10 cellular contexts compared by ENCODE assay signal in the genomic region with DNA sequence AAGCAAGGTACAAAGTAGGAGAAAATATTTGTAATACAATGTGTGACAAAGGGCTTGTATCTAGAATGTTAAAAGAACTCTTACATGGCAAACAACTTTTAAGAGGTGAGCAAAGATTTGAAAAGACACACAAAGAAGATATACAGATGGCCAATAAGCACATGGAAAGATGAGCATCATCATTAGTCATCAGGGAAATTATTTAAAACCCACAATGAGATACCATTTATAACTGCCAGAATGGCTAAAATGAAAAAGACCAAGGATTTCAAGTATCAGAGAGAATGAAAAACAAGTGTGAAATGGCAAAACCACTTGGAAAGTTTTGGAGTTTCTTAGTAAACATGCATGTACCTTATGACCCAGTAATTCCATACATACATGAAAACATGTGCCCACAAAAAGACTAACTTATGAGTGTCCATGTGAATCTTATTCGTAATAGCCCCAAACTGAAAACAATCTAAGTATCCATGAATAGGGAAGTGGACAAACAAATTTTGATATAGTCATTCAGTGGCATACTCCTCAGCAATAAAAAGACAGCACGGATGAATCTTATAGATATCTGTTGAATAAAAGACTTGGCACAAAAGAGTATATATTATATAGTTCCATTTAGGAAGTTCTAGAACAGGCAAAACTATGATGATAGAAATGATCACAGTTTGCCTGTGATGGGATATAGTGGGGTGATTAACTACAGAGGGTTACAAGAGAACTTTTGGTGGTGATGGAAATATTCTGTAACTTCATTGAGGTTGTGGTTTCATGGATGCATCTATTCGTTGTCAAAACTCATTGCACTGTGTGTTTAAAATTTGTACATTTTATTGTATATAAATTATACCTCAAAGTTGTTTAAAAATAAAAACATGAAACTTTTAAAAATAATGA.
DNase-seq lines count a peak whose midpoint lies in the region; ATAC-seq, FAIRE-seq and TF ChIP-seq lines count a peak whose summit lies in the region.
"Had no signal": no experiment of that assay in that cellular context is flagged by ENCODE, and none has a peak within 500 bp of the region (broad histone marks: within the 10 kb centered on the region; RNA-seq: fewer than 3 reads in every experiment).

No MANE protein-coding gene starts in this region.

- no peak overlapping the region for H2AFZ ChIP-seq in HepG2 (ENCODE audit: low read length)

- peak overlapping the region; percentile 13 for H3K4me3 Mint-ChIP-seq in activated T-helper 1 cell treated with anti-CD3 and anti-CD28 coated beads, Interleukin-12 subunit alpha, Interleukin-12 subunit beta, Interleukin-2, Interleukin-4 antibody, amounts not matched to agents 30 ng/mL and 10 ng/mL and 1 ng/mL, durations not matched to agents 14 hours and 24 hours and 36 hours

- ATAC-seq in right lobe of liver (no peak), HepG2 (no peak), upper lobe of right lung (no peak)

- DNase-seq in right lobe of liver (no peak), HepG2 (ENCODE audit: low spot score) (no peak), upper lobe of right lung (no peak), SW 1271 (lab: John Stamatoyannopoulos, UW) (no peak), iPS-NIHi11 (ENCODE audit: low spot score) (no peak), NCI-H146 treated with DMSO at 0.1 percent for 48 hours (lab: John Stamatoyannopoulos, UW; ENCODE audit: unreplicated experiment) (no peak)
- no peak for DNase-seq in activated T-helper 1 cell treated with anti-CD3 and anti-CD28 coated beads, Interleukin-12 subunit alpha, Interleukin-12 subunit beta, Interleukin-2, Interleukin-4 antibody, amounts not matched to agents 30 ng/mL and 10 ng/mL and 1 ng/mL, durations not matched to agents 14 hours and 24 hours and 36 hours (ENCODE audit: low spot score)
- DNase-seq: NCI-H2081 treated with DMSO at 0.1 percent for 48 hours had no signal

- H3K27me3 ChIP-seq in right lobe of liver (no peaks in the 10 kb centered on the region), HepG2 (ENCODE audit: control insufficient read depth in 1 of 2, insufficient read depth in 2 of 2, low read length in 2 of 2) (no peaks in the 10 kb centered on the region; a peak in 1 of 5 replicates), upper lobe of right lung (no peaks in the 10 kb centered on the region)
- H3K27me3 ChIP-seq: BLaER1 treated with 17β-estradiol and CSF1 and Interleukin-3, amounts not matched to agents 10 nM and 100 nM had no signal

- H3K9me3 Mint-ChIP-seq in activated T-helper 1 cell treated with anti-CD3 and anti-CD28 coated beads, Interleukin-12 subunit alpha, Interleukin-12 subunit beta, Interleukin-2, Interleukin-4 antibody, amounts not matched to agents 30 ng/mL and 10 ng/mL and 1 ng/mL, durations not matched to agents 14 hours and 24 hours and 36 hours, result no peaks in the 10 kb centered on the region

- no peak overlapping the region for H3K9ac ChIP-seq in HepG2 (ENCODE audit: insufficient read depth, low read depth, low read length)
- H3K9ac ChIP-seq: BLaER1 treated with 17β-estradiol and CSF1 and Interleukin-3, amounts not matched to agents 10 nM and 100 nM had no signal

- no TSS peak for BruUV-seq in HepG2 (replicated peaks; lab: Mats Ljungman, UMichigan)

- no peaks in the 10 kb centered on the region for H4K20me1 ChIP-seq in HepG2 (ENCODE audit: insufficient read depth, low read length)
- H4K20me1 ChIP-seq: BLaER1 treated with 17β-estradiol and CSF1 and Interleukin-3, amounts not matched to agents 10 nM and 100 nM had no signal

- peaks cover 4% of the 10 kb centered on the region for H3K27me3 Mint-ChIP-seq in activated T-helper 1 cell treated with anti-CD3 and anti-CD28 coated beads, Interleukin-12 subunit alpha, Interleukin-12 subunit beta, Interleukin-2, Interleukin-4 antibody, amounts not matched to agents 30 ng/mL and 10 ng/mL and 1 ng/mL, durations not matched to agents 14 hours and 24 hours and 36 hours (ENCODE audit: insufficient read depth)

- H3K4me1 Mint-ChIP-seq in activated T-helper 1 cell treated with anti-CD3 and anti-CD28 coated beads, Interleukin-12 subunit alpha, Interleukin-12 subunit beta, Interleukin-2, Interleukin-4 antibody, amounts not matched to agents 30 ng/mL and 10 ng/mL and 1 ng/mL, durations not matched to agents 14 hours and 24 hours and 36 hours (ENCODE audit: low read depth), result peaks cover 16% of the 10 kb centered on the region

- TF ChIP-seq CTCF in right lobe of liver (IDR thresholded peaks at IDR 0.05), result no peak
- no peak for TF ChIP-seq CTCF in HepG2 (CRISPR knock-in tag; IDR thresholded peaks at IDR 0.05)
- no peak for TF ChIP-seq CTCF in upper lobe of right lung (IDR thresholded peaks at IDR 0.05)

- CTCF ChIA-PET in HepG2 (lab: Yijun Ruan, JAX; ENCODE audit: low intra/inter-chr PET ratio, low total read pairs), result no interaction called here

- intact Hi-C loops in right lobe of liver (cut with DNase I), result no loop called here
- intact Hi-C loops in HepG2 (cut with micrococcal nuclease; ENCODE audit: unreplicated experiment), result no loop called here
- intact Hi-C loops in activated T-helper 1 cell treated with anti-CD3 and anti-CD28 coated beads, Interleukin-12 subunit alpha, Interleukin-12 subunit beta, Interleukin-2, Interleukin-4 antibody, amounts not matched to agents 30 ng/mL and 10 ng/mL and 1 ng/mL, durations not matched to agents 14 hours and 24 hours and 36 hours (cut with micrococcal nuclease), result loop anchor here (1.0 to 10.0 kb wide), 5 partner anchors 17 to 935 kb away; a partner anchor contains a TSS
- intact Hi-C loops in upper lobe of right lung (cut with DNase I), result no loop called here

- in situ Hi-C loops in HepG2 (cut with HindIII; ENCODE audit: extremely low pct_ligation_motif_present, low pct_unique_long_range_greater_than_20kb), result no loop called here

- WGBS in right lobe of liver (ENCODE audit: insufficient coverage, low coverage, low lambda C conversion rate, missing lambda C conversion rate), result 68% methylated on average over 3 of the region's 3 CpGs
- WGBS in HepG2 (ENCODE audit: low lambda C conversion rate), result 94% methylated on average over 3 of the region's 3 CpGs

- H3K9me3 ChIP-seq in right lobe of liver (no peaks in the 10 kb centered on the region), HepG2 (ENCODE audit: low read length) (no peaks in the 10 kb centered on the region), upper lobe of right lung (no peaks in the 10 kb centered on the region)

- TF ChIP-seq POLR2A in right lobe of liver (IDR thresholded peaks at IDR 0.05), result no peak
- TF ChIP-seq POLR2A in HepG2 (IDR thresholded peaks at IDR 0.05; ENCODE audit: insufficient read depth in 1 of 2, low read depth in 2 of 2, low read length in 2 of 2), result no peak

- POLR2A ChIA-PET in HepG2 (lab: Yijun Ruan, JAX), result no interaction called here

- H3K27ac ChIP-seq in right lobe of liver (peak overlapping the region in 2 of 3 donors; percentile 7 to 24), HepG2 (ENCODE audit: extremely low read length, insufficient read depth, low read length) (no peak overlapping the region), upper lobe of right lung (peak overlapping the region; percentile 47)
- H3K27ac ChIP-seq: BLaER1 treated with 17β-estradiol and CSF1 and Interleukin-3, amounts not matched to agents 10 nM and 100 nM had no signal

- FAIRE-seq in HepG2 (lab: Jason Lieb, UNC) (no peak), islet of Langerhans (lab: Jason Lieb, UNC) (peak; percentile 33)

- H3K79me2 ChIP-seq in HepG2 (ENCODE audit: insufficient read depth, low read length), result no peaks in the 10 kb centered on the region

- H3K27ac Mint-ChIP-seq in activated T-helper 1 cell treated with anti-CD3 and anti-CD28 coated beads, Interleukin-12 subunit alpha, Interleukin-12 subunit beta, Interleukin-2, Interleukin-4 antibody, amounts not matched to agents 30 ng/mL and 10 ng/mL and 1 ng/mL, durations not matched to agents 14 hours and 24 hours and 36 hours, result peak overlapping the region; percentile 65

- no peaks in the 10 kb centered on the region for H3K36me3 ChIP-seq in right lobe of liver
- H3K36me3 ChIP-seq in HepG2 (replicated peaks in 1 of 2; ENCODE audit: control insufficient read depth in 1 of 2, insufficient read depth in 2 of 2, low read length in 2 of 2), result no peaks in the 10 kb centered on the region
- no peaks in the 10 kb centered on the region for H3K36me3 ChIP-seq in upper lobe of right lung

- H3K36me3 Mint-ChIP-seq in activated T-helper 1 cell treated with anti-CD3 and anti-CD28 coated beads, Interleukin-12 subunit alpha, Interleukin-12 subunit beta, Interleukin-2, Interleukin-4 antibody, amounts not matched to agents 30 ng/mL and 10 ng/mL and 1 ng/mL, durations not matched to agents 14 hours and 24 hours and 36 hours (ENCODE audit: low read depth), result no peaks in the 10 kb centered on the region

- TF ChIP-seq RAD21 in HepG2 (CRISPR knock-in tag; IDR thresholded peaks at IDR 0.05), result no peak

- TF ChIP-seq EP300 in HepG2 (IDR thresholded peaks at IDR 0.05; ENCODE audit: low read depth in 2 of 2, low read length in 2 of 2) (no peak), HepG2 (CRISPR knock-in tag; IDR thresholded peaks at IDR 0.05; ENCODE audit: borderline replicate concordance) (no peak)

- H3K4me2 ChIP-seq in HepG2 (ENCODE audit: low read depth, low read length), result no peak overlapping the region

- H3K4me3 ChIP-seq in right lobe of liver (no peak overlapping the region), HepG2 (replicated peaks in 1 of 3; ENCODE audit: insufficient read depth in 1 of 3, low read depth in 2 of 3, low read length in 3 of 3) (no peak overlapping the region), upper lobe of right lung (peak overlapping the region; percentile 40)
- H3K4me3 ChIP-seq: BLaER1 treated with 17β-estradiol and CSF1 and Interleukin-3, amounts not matched to agents 10 nM and 100 nM had no signal

- H3K4me1 ChIP-seq in right lobe of liver (peaks cover 0 to 4% (median 0%) of the 10 kb centered on the region in 4 donors), HepG2 (ENCODE audit: insufficient read depth, low read length) (peaks cover 39% of the 10 kb centered on the region), upper lobe of right lung (peaks cover 6% of the 10 kb centered on the region)
